Comparison of ENCODE assay signal across 1 cellular context in genomic region chr1:161069201-161069685, GRCh38.
TF ChIP-seq lines count a peak whose summit lies in the region.

No MANE protein-coding gene starts in this region.

TF ChIP-seq in H1, 55 proteins besides CTCF, POLR2A, EP300 and RAD21:
- TF ChIP-seq SP1 (IDR thresholded peaks at IDR 0.05; ENCODE audit: low read depth, low read length) (no peak), JUND (IDR thresholded peaks at IDR 0.05; ENCODE audit: low read length) (no peak), BACH1 (IDR thresholded peaks at IDR 0.05; ENCODE audit: low read length) (no peak), SRF (IDR thresholded peaks at IDR 0.05; ENCODE audit: low read depth, low read length) (no peak), SP4 (IDR thresholded peaks at IDR 0.05; ENCODE audit: low read length) (no peak), ASH2L (IDR thresholded peaks at IDR 0.05; ENCODE audit: low read length) (no peak), POU5F1 (IDR thresholded peaks at IDR 0.05; ENCODE audit: low read depth, low read length) (no peak)
- TF ChIP-seq, protein P1, sequence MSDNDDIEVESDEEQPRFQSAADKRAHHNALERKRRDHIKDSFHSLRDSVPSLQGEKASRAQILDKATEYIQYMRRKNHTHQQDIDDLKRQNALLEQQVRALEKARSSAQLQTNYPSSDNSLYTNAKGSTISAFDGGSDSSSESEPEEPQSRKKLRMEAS (IDR thresholded peaks at IDR 0.05), result no peak
